ENCODE assay signal across 19 cellular contexts in genomic region chr10:133249975-133250754, GRCh38. TPM values are rescaled to one million over a fixed set of nuclear protein-coding genes. Genes with fewer than 3 reads are reported as not detected.
DNase-seq lines count a peak whose midpoint lies in the region; ATAC-seq and TF ChIP-seq lines count a peak whose summit lies in the region.
"Had no signal": no experiment of that assay in that cellular context is flagged by ENCODE, and none has a peak within 500 bp of the region (broad histone marks: within the 10 kb centered on the region; RNA-seq: fewer than 3 reads in every experiment).

No MANE protein-coding gene starts in this region.

- no peak overlapping the region for H3K4me2 ChIP-seq in neural progenitor cell
- H3K4me2 ChIP-seq: BLaER1, PC-9 had no signal

- H3K27ac ChIP-seq in HEK293 (ENCODE audit: extremely low read depth, low read depth, low read length) (no peak overlapping the region), neural progenitor cell (no peak overlapping the region)
- H3K27ac ChIP-seq: 22Rv1, BLaER1, PC-9 had no signal

- H3K27me3 Mint-ChIP-seq in T-helper 2 cell treated with Interferon-gamma antibody and Interleukin-4, amounts not matched to agents 5 μg/mL and 100 μg/mL, for 36 hours (ENCODE audit: low read depth), result peaks cover 4% of the 10 kb centered on the region
- H3K27me3 Mint-ChIP-seq in dendritic cell treated with granulocyte-macrophage colony-stimulating factor and Interleukin-4, amounts not matched to agents 40 ng/mL and 50 ng/mL, for 4 days, result peaks cover 25% of the 10 kb centered on the region
- H3K27me3 Mint-ChIP-seq in neural progenitor cell (ENCODE audit: insufficient read depth, low read depth) (peaks cover 7% of the 10 kb centered on the region), T-cell (peaks cover 0 to 10% of the 10 kb centered on the region in 2 donors)

- no peaks in the 10 kb centered on the region for H4K20me1 ChIP-seq in neural progenitor cell (ENCODE audit: low read depth)
- H4K20me1 ChIP-seq: BLaER1 had no signal

- no peaks in the 10 kb centered on the region for H3K36me3 Mint-ChIP-seq in T-helper 2 cell treated with Interferon-gamma antibody and Interleukin-4, amounts not matched to agents 5 μg/mL and 100 μg/mL, for 36 hours (ENCODE audit: low read depth)
- no peaks in the 10 kb centered on the region for H3K36me3 Mint-ChIP-seq in dendritic cell treated with granulocyte-macrophage colony-stimulating factor and Interleukin-4, amounts not matched to agents 40 ng/mL and 50 ng/mL, for 4 days (ENCODE audit: low read depth)
- H3K36me3 Mint-ChIP-seq in neural progenitor cell (no peaks in the 10 kb centered on the region), T-cell (no peaks in the 10 kb centered on the region)

- H3F3A ChIP-seq in neural progenitor cell (ENCODE audit: low read depth), result no peaks in the 10 kb centered on the region

- no peaks in the 10 kb centered on the region for H3K79me2 ChIP-seq in neural progenitor cell (ENCODE audit: low read depth)

- TF ChIP-seq CTCF in HEK293 (tag by site-specific recombination; IDR thresholded peaks at IDR 0.05) (no peak), neural progenitor cell (IDR thresholded peaks at IDR 0.05) (no peak)

- H3K27me3 ChIP-seq in neural progenitor cell, result no peaks in the 10 kb centered on the region

- H3K9ac ChIP-seq in neural progenitor cell, result no peak overlapping the region
- H3K9ac ChIP-seq: BLaER1 had no signal

- POLR2A ChIA-PET in HEK293 (lab: Yijun Ruan, JAX), result no interaction called here
- POLR2A ChIA-PET in T-cell (lab: Charles Lee), result no interaction called here

- H3K4me1 Mint-ChIP-seq in T-helper 2 cell treated with Interferon-gamma antibody and Interleukin-4, amounts not matched to agents 5 μg/mL and 100 μg/mL, for 36 hours (ENCODE audit: low read depth), result peaks cover 3% of the 10 kb centered on the region
- peaks cover 37% of the 10 kb centered on the region for H3K4me1 Mint-ChIP-seq in dendritic cell treated with granulocyte-macrophage colony-stimulating factor and Interleukin-4, amounts not matched to agents 40 ng/mL and 50 ng/mL, for 4 days (ENCODE audit: low read depth)
- peaks cover 24% of the 10 kb centered on the region for H3K4me1 Mint-ChIP-seq in neural progenitor cell
- H3K4me1 Mint-ChIP-seq in T-cell, result peaks cover 0 to 10% (median 1%) of the 10 kb centered on the region in 3 donors

- H3K4me3 Mint-ChIP-seq in T-helper 2 cell treated with Interferon-gamma antibody and Interleukin-4, amounts not matched to agents 5 μg/mL and 100 μg/mL, for 36 hours, result no peak overlapping the region
- no peak overlapping the region for H3K4me3 Mint-ChIP-seq in dendritic cell treated with granulocyte-macrophage colony-stimulating factor and Interleukin-4, amounts not matched to agents 40 ng/mL and 50 ng/mL, for 4 days
- H3K4me3 Mint-ChIP-seq in neural progenitor cell (no peak overlapping the region), T-cell (no peak overlapping the region)

- intact Hi-C loops in dendritic cell treated with granulocyte-macrophage colony-stimulating factor and Interleukin-4, amounts not matched to agents 40 ng/mL and 50 ng/mL, for 4 days (cut with micrococcal nuclease), result no loop called here

- no peaks in the 10 kb centered on the region for H3K9me3 Mint-ChIP-seq in T-helper 2 cell treated with Interferon-gamma antibody and Interleukin-4, amounts not matched to agents 5 μg/mL and 100 μg/mL, for 36 hours
- no peaks in the 10 kb centered on the region for H3K9me3 Mint-ChIP-seq in dendritic cell treated with granulocyte-macrophage colony-stimulating factor and Interleukin-4, amounts not matched to agents 40 ng/mL and 50 ng/mL, for 4 days
- H3K9me3 Mint-ChIP-seq in neural progenitor cell (no peaks in the 10 kb centered on the region), T-cell (no peaks in the 10 kb centered on the region)

- ATAC-seq in GM21717 (IDR thresholded peaks at IDR 0.05; ENCODE audit: unreplicated experiment) (no peak), T-cell (replicated peaks in 1 of 4) (no peak)

- H3K9me3 ChIP-seq in HEK293 (ENCODE audit: control insufficient read depth, insufficient read depth, low read depth, low read length) (no peaks in the 10 kb centered on the region), neural progenitor cell (ENCODE audit: low read depth) (no peaks in the 10 kb centered on the region)
- H3K9me3 ChIP-seq: BLaER1, Caco-2 had no signal

- no peak for DNase-seq in T-helper 2 cell treated with Interferon-gamma antibody and Interleukin-4, amounts not matched to agents 5 μg/mL and 100 μg/mL, for 36 hours (ENCODE audit: low spot score)
- DNase-seq in T-helper 2 cell (no peak), neural progenitor cell (ENCODE audit: low spot score) (no peak), T-cell (no peak), HT-29 (ENCODE audit: low spot score) (no peak)
- DNase-seq: Caco-2, KBM-7, NCI-H1048, NCI-H1694, NCI-H2107, NCI-H446, NCI-H748 treated with DMSO at 0.1 percent for 48 hours, PC-9 had no signal

- H3K4me3 ChIP-seq in HEK293 (ENCODE audit: low read depth, low read length), result no peak overlapping the region
- H3K4me3 ChIP-seq in neural progenitor cell, result no peak overlapping the region
- H3K4me3 ChIP-seq: BLaER1, PC-9 had no signal

- no peak overlapping the region for H2AFZ ChIP-seq in neural progenitor cell (replicated peaks)
- H2AFZ ChIP-seq: PC-9 had no signal

- peak overlapping the region; percentile 1 for H3K27ac Mint-ChIP-seq in T-helper 2 cell treated with Interferon-gamma antibody and Interleukin-4, amounts not matched to agents 5 μg/mL and 100 μg/mL, for 36 hours
- H3K27ac Mint-ChIP-seq in dendritic cell treated with granulocyte-macrophage colony-stimulating factor and Interleukin-4, amounts not matched to agents 40 ng/mL and 50 ng/mL, for 4 days, result peak overlapping the region; percentile 30
- peak overlapping the region; percentile 24 for H3K27ac Mint-ChIP-seq in neural progenitor cell
- peak overlapping the region in 1 of 2 donors; percentile 37 for H3K27ac Mint-ChIP-seq in T-cell

- H3K36me3 ChIP-seq in HEK293 (ENCODE audit: control insufficient read depth in 2 of 2, insufficient read depth in 1 of 2, low read length in 2 of 2) (no peaks in the 10 kb centered on the region), neural progenitor cell (no peaks in the 10 kb centered on the region)
- H3K36me3 ChIP-seq: BLaER1 had no signal

- no peaks in the 10 kb centered on the region for H3K4me1 ChIP-seq in HEK293 (ENCODE audit: control insufficient read depth, insufficient read depth, low read length)
- H3K4me1 ChIP-seq in neural progenitor cell, result peaks cover 18% of the 10 kb centered on the region

- CTCF ChIA-PET in HEK293 (lab: Yijun Ruan, JAX), result no interaction called here
- CTCF ChIA-PET in T-cell (lab: Charles Lee), result no interaction called here

TF ChIP-seq in HEK293, 187 proteins besides CTCF, POLR2A, EP300 and RAD21 (continues in another document):
- TF ChIP-seq TRIM28 (IDR thresholded peaks at IDR 0.05; ENCODE audit: borderline replicate concordance, low read length), result no peak
- TF ChIP-seq ZNF202 (tag by site-specific recombination; IDR thresholded peaks at IDR 0.05; ENCODE audit: borderline replicate concordance), result peak; percentile 94
- no peak for TF ChIP-seq ZBTB20 (tag by site-specific recombination; IDR thresholded peaks at IDR 0.05)
- no peak for TF ChIP-seq ZNF623 (tag by site-specific recombination; IDR thresholded peaks at IDR 0.05)
- TF ChIP-seq ZNF549 (tag by site-specific recombination; IDR thresholded peaks at IDR 0.05), result no peak
- TF ChIP-seq ZNF148 (tag by site-specific recombination; IDR thresholded peaks at IDR 0.05; ENCODE audit: borderline replicate concordance), result 0 out of 2 replicates have a peak, but pooled peaks have one; percentile 14
- 0 out of 2 replicates have a peak, but pooled peaks have one; percentile 59 for TF ChIP-seq ZNF776 (tag by site-specific recombination; IDR thresholded peaks at IDR 0.05; ENCODE audit: borderline replicate concordance)
- TF ChIP-seq SP3 (tag by site-specific recombination; IDR thresholded peaks at IDR 0.05), result no peak

RNA-seq across cellular contexts. Expression of gene VENTX, which starts 12.5 kb away (rescaled TPM):
- total RNA-seq in neural progenitor cell (ENCODE audit: low replicate concordance) (1.0 TPM in 1 of 2 replicates, not detected in the other), T-cell (under 1 TPM in 3 of 5 donors, not detected in 2; 0.12 to 0.13 (median 0.12) TPM)
- not detected in 2 replicates for total RNA-seq in HT-29 (2014; rRNA removed; shearing (Covaris generic))
- total RNA-seq: Caco-2, M059J, PC-9 had no signal

RNA-seq across cellular contexts. Expression of gene UTF1, which starts 20.1 kb away (rescaled TPM):
- total RNA-seq in neural progenitor cell (ENCODE audit: low replicate concordance) (not detected in 2 replicates), T-cell (under 1 TPM in 1 of 5 donors, not detected in 4; 0.23 TPM)
- not detected in 2 replicates for total RNA-seq in HT-29 (2014; rRNA removed; shearing (Covaris generic))
- total RNA-seq: Caco-2, M059J, PC-9 had no signal

RNA-seq across cellular contexts. Expression of gene ADAM8, which starts 26.5 kb away (rescaled TPM):
- 3.2 and 3.3 TPM in 2 replicates for total RNA-seq in neural progenitor cell (ENCODE audit: low replicate concordance)
- total RNA-seq in T-cell, result 100 to 1,000 TPM in 3 of 5 donors, 10 to 100 TPM in 2; 80.5 to 142 (median 107) TPM
- total RNA-seq in HT-29 (2014; rRNA removed; shearing (Covaris generic)), result 73.5 and 78.5 TPM in 2 replicates

RNA-seq across cellular contexts. Expression of gene TUBGCP2, which starts 58.5 kb away (rescaled TPM):
- total RNA-seq in neural progenitor cell (ENCODE audit: low replicate concordance), result 54.8 and 55.4 TPM in 2 replicates
- total RNA-seq in T-cell, result 10 to 100 TPM; 64.5 to 80.8 (median 72.7) TPM
- 87.7 and 88.4 TPM in 2 replicates for total RNA-seq in HT-29 (2014; rRNA removed; shearing (Covaris generic))

RNA-seq across cellular contexts. Expression of gene ZNF511, which starts 58.5 kb away (rescaled TPM):
- 34.4 and 44.4 TPM in 2 replicates for total RNA-seq in neural progenitor cell (ENCODE audit: low replicate concordance)
- 10 to 100 TPM; 35.2 to 44.7 (median 36.8) TPM for total RNA-seq in T-cell
- 80.3 and 102 TPM in 2 replicates for total RNA-seq in HT-29 (2014; rRNA removed; shearing (Covaris generic))

Comparison
In these comparisons a context has a peak if more than half of its experiments do, and no peak if none do; other contexts are left out.
1. RNA of gene ADAM8, which starts 26.5 kb away (total RNA-seq): 80.5 to 142 TPM in T-cell and 73.5 to 78.5 TPM in HT-29; 3.2 to 3.3 TPM in neural progenitor cell; every median in the first group is over 10 times any median in the second.